ENCODE assay signal across 8 cellular contexts in the genomic region with DNA sequence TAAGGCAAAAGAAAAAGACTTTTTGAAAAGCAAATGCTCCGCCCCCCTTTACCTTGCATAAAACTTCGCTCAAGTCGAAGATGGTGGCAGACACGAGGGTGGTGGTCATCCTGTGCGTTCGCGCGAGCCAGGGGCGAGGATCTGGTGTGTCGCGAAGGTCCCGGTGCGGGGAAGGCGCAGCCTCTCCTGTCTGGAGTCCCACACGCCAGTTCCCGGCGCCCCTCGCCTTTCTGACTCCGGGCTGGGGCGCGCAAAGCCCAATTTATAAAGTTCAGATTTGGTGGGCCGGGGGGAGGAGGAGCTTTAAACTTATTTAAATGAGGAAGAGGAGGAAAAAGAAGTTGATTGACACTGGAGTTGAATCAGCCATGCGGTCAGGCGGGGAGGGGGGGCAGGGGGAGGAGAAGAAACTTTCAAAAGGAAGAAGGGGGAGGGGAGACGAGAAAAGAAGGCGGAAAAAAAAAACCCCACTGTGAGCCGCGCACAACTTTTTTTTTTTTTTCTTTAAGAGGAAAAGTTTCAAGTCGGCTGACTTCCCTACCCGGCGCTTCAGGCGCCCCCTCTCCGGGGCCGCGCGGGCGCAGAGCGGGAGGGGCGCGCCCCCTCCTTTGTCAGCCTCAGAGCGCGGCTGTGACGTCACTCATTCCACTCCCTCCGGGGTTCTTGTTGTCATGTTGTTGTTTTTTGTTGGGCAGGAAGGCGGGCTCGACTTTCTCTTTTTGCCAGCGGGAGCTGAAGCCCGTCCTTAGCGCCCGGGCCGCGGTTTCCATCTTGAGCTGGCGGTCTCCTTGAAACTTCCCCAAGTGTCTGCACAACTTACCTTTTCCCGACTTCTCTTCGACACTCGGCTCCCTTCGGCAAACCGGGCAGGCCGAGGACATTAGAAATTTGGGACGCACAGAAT. TPM values are rescaled to one million over a fixed set of nuclear protein-coding genes. Genes with fewer than 3 reads are reported as not detected.
A peak's percentile ranks its signal among the peaks of the same experiment; 100 is the strongest.
DNase-seq lines count a peak whose midpoint lies in the region; ATAC-seq and TF ChIP-seq lines count a peak whose summit lies in the region.

A gene with protein sequence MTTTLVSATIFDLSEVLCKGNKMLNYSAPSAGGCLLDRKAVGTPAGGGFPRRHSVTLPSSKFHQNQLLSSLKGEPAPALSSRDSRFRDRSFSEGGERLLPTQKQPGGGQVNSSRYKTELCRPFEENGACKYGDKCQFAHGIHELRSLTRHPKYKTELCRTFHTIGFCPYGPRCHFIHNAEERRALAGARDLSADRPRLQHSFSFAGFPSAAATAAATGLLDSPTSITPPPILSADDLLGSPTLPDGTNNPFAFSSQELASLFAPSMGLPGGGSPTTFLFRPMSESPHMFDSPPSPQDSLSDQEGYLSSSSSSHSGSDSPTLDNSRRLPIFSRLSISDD (minus strand): TSS at position 238 of the 904 bp plus-strand sequence. CDS start 129 bp downstream, at position 109.

- TF ChIP-seq EP300 in transverse colon (IDR thresholded peaks at IDR 0.05; ENCODE audit: low read depth) = peak; percentile 19

- H3K27me3 ChIP-seq in HUES64 (ENCODE audit: insufficient read depth, low read length) (no peaks in the 10 kb centered on the region), adrenal gland (no peaks in the 10 kb centered on the region), transverse colon (no peaks in the 10 kb centered on the region)

- H3K4me3 ChIP-seq in HUES64 (ENCODE audit: low read length) (peak within 1 kb of the TSS; percentile 98), adrenal gland (peak within 1 kb of the TSS; percentile 46 to 92 (median 68)), transverse colon (peak within 1 kb of the TSS; percentile 66 to 90 (median 80))

- H3K36me3 ChIP-seq in HUES64 (ENCODE audit: insufficient read depth, low read length) (peaks cover 32% of the 10 kb centered on the region), adrenal gland (replicated peaks in 1 of 2) (peaks cover 0 to 26% of the 10 kb centered on the region in 2 donors), transverse colon (peaks cover 0 to 25% (median 12%) of the 10 kb centered on the region in 4 donors)

- H3K9ac ChIP-seq in HUES64 (ENCODE audit: low read depth, low read length) = peak within 1 kb of the TSS; percentile 97

- peak; percentile 98 to 99 for TF ChIP-seq POLR2A in adrenal gland (IDR thresholded peaks at IDR 0.05)
- peak; percentile 99 for TF ChIP-seq POLR2A in transverse colon (IDR thresholded peaks at IDR 0.05)

- intact Hi-C loops in adrenal gland (cut with DNase I) = no loop called here
- intact Hi-C loops in cardiac septum (cut with DNase I) = loop anchor here (5.0 kb wide), 2 partner anchors 126 to 246 kb away; no protein-coding TSS in a partner anchor
- intact Hi-C loops in transverse colon (cut with DNase I; ENCODE audit: low total_unique reads) = loop anchor here (5.0 to 10.0 kb wide), 2 partner anchors 398 to 546 kb away; no protein-coding TSS in a partner anchor

- ATAC-seq in GM19452 (IDR thresholded peaks at IDR 0.05; ENCODE audit: unreplicated experiment) = peak; percentile 32

- no peaks in the 10 kb centered on the region for H3K9me3 ChIP-seq in HUES64 (ENCODE audit: insufficient read depth, low read depth, low read length)
- no peaks in the 10 kb centered on the region for H3K9me3 ChIP-seq in adrenal gland (replicated peaks in 1 of 3)
- no peaks in the 10 kb centered on the region for H3K9me3 ChIP-seq in transverse colon

- in situ Hi-C loops in transverse colon (cut with MboI; ENCODE audit: low pct_ligation_motif_present in 1 of 4, low pct_unique_long_range_greater_than_20kb in 1 of 4, low sequenced_read_pairs in 3 of 4) = no loop called here

- DNase-seq in C1 segment of cervical spinal cord (lab: John Stamatoyannopoulos, UW) (peak in 13 of 14 donors; percentile 36 to 86 (median 74)), T-helper 1 cell (peak; percentile 89 to 97 (median 92)), adrenal gland (peak; percentile 94 to 97 (median 96)), cardiac septum (ENCODE audit: low spot score) (peak; percentile 98), pons (ENCODE audit: low spot score) (peak; percentile 88), transverse colon (peak; percentile 94)

- WGBS in HUES64 = under 1% methylated on average over 54 of the region's 60 CpGs
- 0 to 1% (median 0%) methylated on average over 54 to 60 of the region's 60 CpGs for WGBS in adrenal gland, 4 donors
- WGBS in transverse colon (ENCODE audit: low coverage in 1 of 2), 2 donors = 0% methylated on average over 18 to 60 of the region's 60 CpGs

- H3K4me1 ChIP-seq in HUES64 (ENCODE audit: insufficient read depth, low read length) (peaks cover 24% of the 10 kb centered on the region), adrenal gland (replicated peaks in 1 of 2) (peaks cover 13 to 42% of the 10 kb centered on the region in 2 donors), transverse colon (peaks cover 9 to 31% (median 27%) of the 10 kb centered on the region in 4 donors)

- H3K27ac ChIP-seq in HUES64 (ENCODE audit: low read depth, low read length) (peak within 1 kb of the TSS; percentile 100), adrenal gland (peak within 1 kb of the TSS; percentile 100), transverse colon (peak within 1 kb of the TSS; percentile 97 to 100 (median 98))

- peak in 1 of 6 experiments; percentile 16 for TF ChIP-seq CTCF in adrenal gland (IDR thresholded peaks at IDR 0.05)
- TF ChIP-seq CTCF in transverse colon (IDR thresholded peaks at IDR 0.05) = no peak

RNA-seq across cellular contexts. Expression of the gene that starts here (rescaled TPM):
- 74.6 TPM for polyA plus RNA-seq in HUES64 (2013, experiment 1 of 2)
- 98.9 TPM for polyA plus RNA-seq in HUES64 (2013, experiment 2 of 2)
- total RNA-seq in adrenal gland = 100 to 1,000 TPM in 7 of 8 donors, 10 to 100 TPM in 1; 95.2 to 332 (median 185) TPM
- 10 to 100 TPM; 38.0 to 69.8 (median 54.8) TPM for polyA plus RNA-seq in adrenal gland
- 69.2 TPM for total RNA-seq in cardiac septum
- total RNA-seq in transverse colon = 100 to 1,000 TPM; 180 to 712 (median 266) TPM

Comparison
In these comparisons a context has a peak if more than half of its experiments do, and no peak if none do; other contexts are left out.
1. Peak in every context shown above with its lines: DNase-seq, ATAC-seq, H3K4me3 ChIP-seq and H3K27ac ChIP-seq.
2. intact Hi-C loops: an anchor here in cardiac septum (5.0 kb wide) and transverse colon (5.0 to 10.0 kb wide); none called in adrenal gland.